Comparison of ENCODE assay signal across 17 cellular contexts in genomic region chr6:35594503-35595186, GRCh38.
DNase-seq lines count a peak whose midpoint lies in the region; ATAC-seq and TF ChIP-seq lines count a peak whose summit lies in the region.
"Had no signal": no experiment of that assay in that cellular context is flagged by ENCODE, and none has a peak within 500 bp of the region (broad histone marks: within the 10 kb centered on the region; RNA-seq: fewer than 3 reads in every experiment).

No MANE protein-coding gene starts in this region.

- H3K9me3 Mint-ChIP-seq in activated CD4-positive, alpha-beta T cell treated with anti-CD3 and anti-CD28 coated beads, Interleukin-2, amount 10 ng/mL, durations not matched to agents 7 days and 5 days: no peaks in the 10 kb centered on the region
- H3K9me3 Mint-ChIP-seq in CD8-positive, alpha-beta memory T cell: no peaks in the 10 kb centered on the region
- H3K9me3 Mint-ChIP-seq in stimulated activated naive B cell treated with anti-CD40 and anti-IgM and Interleukin-4, amounts not matched to agents 10 μg/mL and 1 μg/mL and 100 μg/mL, for 72 hours: no peaks in the 10 kb centered on the region
- H3K9me3 Mint-ChIP-seq: H9, nephron progenitor cell had no signal

- H3K4me3 ChIP-seq in CD8-positive, alpha-beta memory T cell (ENCODE audit: low read length): no peak overlapping the region
- H3K4me3 ChIP-seq in gastrocnemius medialis: no peak overlapping the region

- H3K27me3 Mint-ChIP-seq in activated CD4-positive, alpha-beta T cell treated with anti-CD3 and anti-CD28 coated beads, Interleukin-2, amount 10 ng/mL, durations not matched to agents 7 days and 5 days: no peaks in the 10 kb centered on the region
- H3K27me3 Mint-ChIP-seq in CD8-positive, alpha-beta memory T cell: no peaks in the 10 kb centered on the region
- no peaks in the 10 kb centered on the region for H3K27me3 Mint-ChIP-seq in stimulated activated naive B cell treated with anti-CD40 and anti-IgM and Interleukin-4, amounts not matched to agents 10 μg/mL and 1 μg/mL and 100 μg/mL, for 72 hours

- in situ Hi-C loops in gastrocnemius medialis (cut with MboI; ENCODE audit: low sequenced_read_pairs in 4 of 4): loop anchor here in 2 of 4 donors (5.0 to 10.0 kb wide), 2 partner anchors 133 to 140 kb away; partner anchors contain the start of gene ARMC12 (in 1 of the 2)

- H3K4me1 ChIP-seq in CD8-positive, alpha-beta memory T cell (ENCODE audit: insufficient read depth, low read length): peaks cover 97% of the 10 kb centered on the region
- H3K4me1 ChIP-seq in gastrocnemius medialis: peaks cover 98% of the 10 kb centered on the region in 2 donors

- peaks cover 70% of the 10 kb centered on the region for H3K36me3 Mint-ChIP-seq in activated CD4-positive, alpha-beta T cell treated with anti-CD3 and anti-CD28 coated beads, Interleukin-2, amount 10 ng/mL, durations not matched to agents 7 days and 5 days (ENCODE audit: low read depth)
- H3K36me3 Mint-ChIP-seq in CD8-positive, alpha-beta memory T cell: peaks cover 29 to 73% (median 35%) of the 10 kb centered on the region in 3 donors
- peaks cover 19 to 28% of the 10 kb centered on the region in 2 donors for H3K36me3 Mint-ChIP-seq in stimulated activated naive B cell treated with anti-CD40 and anti-IgM and Interleukin-4, amounts not matched to agents 10 μg/mL and 1 μg/mL and 100 μg/mL, for 72 hours

- CTCF ChIA-PET in activated CD4-positive, alpha-beta T cell treated with anti-CD3 and anti-CD28 coated beads, Interleukin-2, amount 10 ng/mL, durations not matched to agents 7 days and 5 days (lab: Charles Lee): interaction anchor here (0.6 to 2.2 kb wide), 5 partner anchors 8 to 142 kb away, joined by 3 to 10 read pairs (median 5); partner anchors contain the start of gene ARMC12
- CTCF ChIA-PET in CD8-positive, alpha-beta memory T cell (lab: Charles Lee): interaction anchor here (0.8 to 12.2 kb wide), 6 partner anchors 7 to 143 kb away, joined by 3 to 139 read pairs (median 6); partner anchors contain the start of gene ARMC12

- H3K4me3 Mint-ChIP-seq in activated CD4-positive, alpha-beta T cell treated with anti-CD3 and anti-CD28 coated beads, Interleukin-2, amount 10 ng/mL, durations not matched to agents 7 days and 5 days: peak overlapping the region; percentile 27
- H3K4me3 Mint-ChIP-seq in CD8-positive, alpha-beta memory T cell: peak overlapping the region; percentile 15 to 73 (median 66)
- no peak overlapping the region for H3K4me3 Mint-ChIP-seq in stimulated activated naive B cell treated with anti-CD40 and anti-IgM and Interleukin-4, amounts not matched to agents 10 μg/mL and 1 μg/mL and 100 μg/mL, for 72 hours
- H3K4me3 Mint-ChIP-seq: H9, nephron progenitor cell had no signal

- POLR2A ChIA-PET in activated CD4-positive, alpha-beta T cell treated with anti-CD3 and anti-CD28 coated beads, Interleukin-2, amount 10 ng/mL, durations not matched to agents 7 days and 5 days (lab: Charles Lee): no interaction called here
- POLR2A ChIA-PET in CD8-positive, alpha-beta memory T cell (lab: Charles Lee): interaction anchor here (0.8 kb wide), 1 partner anchor 133 kb away, joined by 5 read pairs; no protein-coding TSS in a partner anchor

- intact Hi-C loops in gastrocnemius medialis (cut with DNase I; ENCODE audit: low total_unique reads): no loop called here

- H3K27ac Mint-ChIP-seq in activated CD4-positive, alpha-beta T cell treated with anti-CD3 and anti-CD28 coated beads, Interleukin-2, amount 10 ng/mL, durations not matched to agents 7 days and 5 days: peak overlapping the region; percentile 61
- H3K27ac Mint-ChIP-seq in CD8-positive, alpha-beta memory T cell: peak overlapping the region; percentile 48 to 87 (median 79)
- H3K27ac Mint-ChIP-seq in stimulated activated naive B cell treated with anti-CD40 and anti-IgM and Interleukin-4, amounts not matched to agents 10 μg/mL and 1 μg/mL and 100 μg/mL, for 72 hours: no peak overlapping the region
- H3K27ac Mint-ChIP-seq: nephron progenitor cell had no signal

- H3K4me1 Mint-ChIP-seq in activated CD4-positive, alpha-beta T cell treated with anti-CD3 and anti-CD28 coated beads, Interleukin-2, amount 10 ng/mL, durations not matched to agents 7 days and 5 days: peaks cover 74% of the 10 kb centered on the region
- peaks cover 77 to 93% (median 92%) of the 10 kb centered on the region in 3 donors for H3K4me1 Mint-ChIP-seq in CD8-positive, alpha-beta memory T cell
- H3K4me1 Mint-ChIP-seq in stimulated activated naive B cell treated with anti-CD40 and anti-IgM and Interleukin-4, amounts not matched to agents 10 μg/mL and 1 μg/mL and 100 μg/mL, for 72 hours: peaks cover 0 to 6% of the 10 kb centered on the region in 2 donors

- no peaks in the 10 kb centered on the region for H3K9me3 ChIP-seq in CD8-positive, alpha-beta memory T cell (ENCODE audit: low read length)
- H3K9me3 ChIP-seq in gastrocnemius medialis: no peaks in the 10 kb centered on the region
- H3K9me3 ChIP-seq: BE2C had no signal

- DNase-seq in activated CD4-positive, alpha-beta T cell treated with anti-CD3 and anti-CD28 coated beads, Interleukin-2, amount 10 ng/mL, durations not matched to agents 7 days and 5 days: peak; percentile 27
- DNase-seq in activated CD4-positive, alpha-beta T cell treated with anti-CD3 and anti-CD28 coated beads for 4 hours: no peak
- peak in 1 of 5 donors; percentile 45 for DNase-seq in CD8-positive, alpha-beta memory T cell
- peak; percentile 20 for DNase-seq in central memory CD4-positive, alpha-beta T cell
- DNase-seq in gastrocnemius medialis (no peak), GM10266 (ENCODE audit: extremely low spot score) (no peak)
- DNase-seq in stimulated activated naive B cell treated with anti-CD40 and anti-IgM and Interleukin-4, amounts not matched to agents 10 μg/mL and 1 μg/mL and 100 μg/mL, for 72 hours: no peak
- DNase-seq: activated effector memory CD4-positive, alpha-beta T cell treated with Interleukin-2 at 50 U/mL for 16 hours; BE2C; H9; head of caudate nucleus; KBM-7; NCI-H187; NCI-H748 treated with DMSO at 0.1 percent for 48 hours; nephron progenitor cell had no signal

- no peaks in the 10 kb centered on the region for H3K27me3 ChIP-seq in CD8-positive, alpha-beta memory T cell (ENCODE audit: insufficient read depth, low read length, poor library complexity, severe bottlenecking)
- H3K27me3 ChIP-seq in gastrocnemius medialis: no peaks in the 10 kb centered on the region
- H3K27me3 ChIP-seq: BE2C had no signal

- no peak overlapping the region for H3K27ac ChIP-seq in CD8-positive, alpha-beta memory T cell (ENCODE audit: low read depth, low read length)
- peak overlapping the region; percentile 89 to 99 (median 92) for H3K27ac ChIP-seq in gastrocnemius medialis
- H3K27ac ChIP-seq: parathyroid adenoma had no signal

- no peak for TF ChIP-seq POLR2A in gastrocnemius medialis (IDR thresholded peaks at IDR 0.05)

- ATAC-seq in gastrocnemius medialis (no peak), HG02981 (IDR thresholded peaks at IDR 0.05; ENCODE audit: unreplicated experiment) (no peak)
- no peak for ATAC-seq in stimulated activated naive B cell treated with anti-CD40 and anti-IgM and Interleukin-4, amounts not matched to agents 10 μg/mL and 1 μg/mL and 100 μg/mL, for 72 hours (replicated peaks)

- peaks cover 34% of the 10 kb centered on the region for H3K36me3 ChIP-seq in CD8-positive, alpha-beta memory T cell (ENCODE audit: insufficient read depth, low read length)
- H3K36me3 ChIP-seq in gastrocnemius medialis: peaks cover 3 to 82% of the 10 kb centered on the region in 2 donors

- TF ChIP-seq CTCF in gastrocnemius medialis (IDR thresholded peaks at IDR 0.05 in 4 of 5, conservative IDR thresholded peaks at IDR 0.05 in 1 of 5): no peak
- TF ChIP-seq CTCF in GM10266 (IDR thresholded peaks at IDR 0.05; ENCODE audit: control insufficient read depth, insufficient read depth, low read depth, missing control alignments): no peak

Comparison
In these comparisons a context has a peak if more than half of its experiments do, and no peak if none do; other contexts are left out.
1. DNase-seq: peak in activated CD4-positive, alpha-beta T cell treated with anti-CD3 and anti-CD28 coated beads, Interleukin-2, amount 10 ng/mL, durations not matched to agents 7 days and 5 days (single experiment) and central memory CD4-positive, alpha-beta T cell (single experiment); none in activated CD4-positive, alpha-beta T cell treated with anti-CD3 and anti-CD28 coated beads for 4 hours (0 of 2), gastrocnemius medialis (0 of 2), stimulated activated naive B cell treated with anti-CD40 and anti-IgM and Interleukin-4, amounts not matched to agents 10 μg/mL and 1 μg/mL and 100 μg/mL, for 72 hours (single experiment) and GM10266 (single experiment).
2. H3K4me3 Mint-ChIP-seq: peak in activated CD4-positive, alpha-beta T cell treated with anti-CD3 and anti-CD28 coated beads, Interleukin-2, amount 10 ng/mL, durations not matched to agents 7 days and 5 days (single experiment) and CD8-positive, alpha-beta memory T cell (7 of 7); none in stimulated activated naive B cell treated with anti-CD40 and anti-IgM and Interleukin-4, amounts not matched to agents 10 μg/mL and 1 μg/mL and 100 μg/mL, for 72 hours (0 of 2).